ENCODE assay signal across 8 cellular contexts in genomic region chr1:28882009-28882628, GRCh38. TPM values are rescaled to one million over a fixed set of nuclear protein-coding genes. Genes with fewer than 3 reads are reported as not detected.
DNase-seq lines count a peak whose midpoint lies in the region; ATAC-seq and TF ChIP-seq lines count a peak whose summit lies in the region.

No MANE protein-coding gene starts in this region.

- no peaks in the 10 kb centered on the region for H3K79me2 ChIP-seq in mesendoderm (ENCODE audit: control insufficient read depth, insufficient read depth, low read length)

- H3K18ac ChIP-seq in mesendoderm (ENCODE audit: low read length): no peak overlapping the region

- H3K27ac Mint-ChIP-seq in Calu3 (ENCODE audit: unreplicated experiment): no peak overlapping the region
- H3K27ac Mint-ChIP-seq in effector memory CD8-positive, alpha-beta T cell: peak overlapping the region; percentile 36 to 52

- H3K27me3 ChIP-seq in mesendoderm (ENCODE audit: insufficient read depth, low read length, poor library complexity): no peaks in the 10 kb centered on the region

- peaks cover 37% of the 10 kb centered on the region for H3K4me1 Mint-ChIP-seq in Calu3 (ENCODE audit: low read depth, unreplicated experiment)
- peaks cover 32 to 35% of the 10 kb centered on the region in 2 donors for H3K4me1 Mint-ChIP-seq in effector memory CD8-positive, alpha-beta T cell (ENCODE audit: low read depth in 2 of 2)

- H4K8ac ChIP-seq in mesendoderm (ENCODE audit: low read depth, low read length): no peak overlapping the region

- H2BK120ac ChIP-seq in mesendoderm (ENCODE audit: low read depth, low read length): no peak overlapping the region

- H3K4ac ChIP-seq in mesendoderm (ENCODE audit: low read depth, low read length): no peak overlapping the region

- no peaks in the 10 kb centered on the region for H3K9me3 Mint-ChIP-seq in Calu3 (ENCODE audit: low read depth, unreplicated experiment)
- no peaks in the 10 kb centered on the region for H3K9me3 Mint-ChIP-seq in effector memory CD8-positive, alpha-beta T cell

- no peaks in the 10 kb centered on the region for H3K79me1 ChIP-seq in mesendoderm (ENCODE audit: low read length)

- WGBS in mesendoderm (ENCODE audit: extremely low coverage, insufficient coverage, low lambda C conversion rate): no CpG with 5 or more reads among the region's 13 CpGs

- no peaks in the 10 kb centered on the region for H3K27me3 Mint-ChIP-seq in Calu3 (ENCODE audit: unreplicated experiment)
- no peaks in the 10 kb centered on the region for H3K27me3 Mint-ChIP-seq in effector memory CD8-positive, alpha-beta T cell

- ATAC-seq in effector memory CD8-positive, alpha-beta T cell (replicated peaks): peak; percentile 9
- no peak for ATAC-seq in HG02852 (IDR thresholded peaks at IDR 0.05; ENCODE audit: unreplicated experiment)

- H3K27ac ChIP-seq in mesendoderm (ENCODE audit: low read depth, low read length): no peak overlapping the region

- no peak overlapping the region for H4K5ac ChIP-seq in mesendoderm (ENCODE audit: low read length)

- no peak overlapping the region for H2AK5ac ChIP-seq in mesendoderm (ENCODE audit: low read length)

- H3K4me3 ChIP-seq in mesendoderm (ENCODE audit: low read length): no peak overlapping the region

- H2BK15ac ChIP-seq in mesendoderm (replicated peaks; ENCODE audit: low read depth): no peak overlapping the region

- H3K56ac ChIP-seq in mesendoderm (ENCODE audit: low read length): no peak overlapping the region

- peaks cover 13% of the 10 kb centered on the region for H3K4me1 ChIP-seq in mesendoderm (ENCODE audit: control insufficient read depth, low read depth, low read length)

- DNase-seq in Calu3: peak; percentile 93
- DNase-seq in HuH-7.5 (ENCODE audit: low spot score): peak; percentile 71
- DNase-seq in NOMO-1 treated with DMSO at 0.1 percent for 48 hours (lab: John Stamatoyannopoulos, UW; ENCODE audit: unreplicated experiment): peak; percentile 72
- DNase-seq in activated CD8-positive, alpha-beta memory T cell treated with anti-CD3 and anti-CD28 coated beads for 24 hours: peak; percentile 91
- peak; percentile 73 to 79 (median 73) for DNase-seq in effector memory CD8-positive, alpha-beta T cell
- DNase-seq in mesendoderm: peak; percentile 99
- peak; percentile 50 to 66 for DNase-seq in stimulated activated CD8-positive, alpha-beta memory T cell treated with anti-CD3 and anti-CD28 coated beads, Interleukin-2, amount 100 ng/mL, for 1 hour (ENCODE audit: low read depth in 2 of 2)

- TF ChIP-seq CTCF in Calu3 (IDR thresholded peaks at IDR 0.05; ENCODE audit: unreplicated experiment): peak; percentile 83

- H3K9ac ChIP-seq in mesendoderm (ENCODE audit: low read length): no peak overlapping the region

- no peak overlapping the region for H3K4me2 ChIP-seq in mesendoderm (ENCODE audit: low read length)

- H3K36me3 ChIP-seq in mesendoderm (ENCODE audit: control insufficient read depth, insufficient read depth, low read length): no peaks in the 10 kb centered on the region

- no peak overlapping the region for H2BK5ac ChIP-seq in mesendoderm (ENCODE audit: low read length)

- CTCF ChIA-PET in Calu3 (lab: Charles Lee): interaction anchor here (0.6 to 1.2 kb wide), 17 partner anchors 9 to 320 kb away, joined by 3 to 65 read pairs (median 5); partner anchors contain the start of genes EPB41, SRSF4 and TAF12

- no peak overlapping the region for H3K4me3 Mint-ChIP-seq in Calu3 (ENCODE audit: low read depth, unreplicated experiment)
- H3K4me3 Mint-ChIP-seq in effector memory CD8-positive, alpha-beta T cell: no peak overlapping the region

- intact Hi-C loops in Calu3 (cut with micrococcal nuclease; ENCODE audit: unreplicated experiment): loop anchor here (1.0 to 2.0 kb wide), 2 partner anchors 151 to 321 kb away; no protein-coding TSS in a partner anchor

- no TSS peak for BruUV-seq in Calu3 (replicated peaks; lab: Mats Ljungman, UMichigan)

- no peak overlapping the region for H3K23ac ChIP-seq in mesendoderm (ENCODE audit: low read length)

- H3K36me3 Mint-ChIP-seq in Calu3 (ENCODE audit: insufficient read depth, unreplicated experiment): peaks cover 26% of the 10 kb centered on the region
- H3K36me3 Mint-ChIP-seq in effector memory CD8-positive, alpha-beta T cell (ENCODE audit: insufficient read depth): peaks cover 23% of the 10 kb centered on the region

RNA-seq across cellular contexts. Expression of gene EPB41, which starts 32.2 kb away (rescaled TPM):
- 40.7 and 46.2 TPM in 2 replicates for total RNA-seq in Calu3 (2022)
- polyA plus RNA-seq in mesendoderm (2013, experiment 1 of 2): 40.0 TPM
- 41.4 TPM for polyA plus RNA-seq in mesendoderm (2013, experiment 2 of 2)
